Comparison of ENCODE assay signal across 5 cellular contexts in genomic region chr6:119873107-119873506, GRCh38.
"Had no signal": no experiment of that assay in that cellular context is flagged by ENCODE, and none has a peak within 500 bp of the region (broad histone marks: within the 10 kb centered on the region; RNA-seq: fewer than 3 reads in every experiment).

No MANE protein-coding gene starts in this region.

- FAIRE-seq: HTR-8/SVneo had no signal

- H3K9ac ChIP-seq: KMS-11 had no signal

- H3K27ac ChIP-seq: HL-60, KMS-11 had no signal

- H3K4me2 ChIP-seq: KMS-11 had no signal

- DNase-seq: KBM-7, KG1 had no signal
